Comparison of ENCODE assay signal across 20 cellular contexts in the genomic region with DNA sequence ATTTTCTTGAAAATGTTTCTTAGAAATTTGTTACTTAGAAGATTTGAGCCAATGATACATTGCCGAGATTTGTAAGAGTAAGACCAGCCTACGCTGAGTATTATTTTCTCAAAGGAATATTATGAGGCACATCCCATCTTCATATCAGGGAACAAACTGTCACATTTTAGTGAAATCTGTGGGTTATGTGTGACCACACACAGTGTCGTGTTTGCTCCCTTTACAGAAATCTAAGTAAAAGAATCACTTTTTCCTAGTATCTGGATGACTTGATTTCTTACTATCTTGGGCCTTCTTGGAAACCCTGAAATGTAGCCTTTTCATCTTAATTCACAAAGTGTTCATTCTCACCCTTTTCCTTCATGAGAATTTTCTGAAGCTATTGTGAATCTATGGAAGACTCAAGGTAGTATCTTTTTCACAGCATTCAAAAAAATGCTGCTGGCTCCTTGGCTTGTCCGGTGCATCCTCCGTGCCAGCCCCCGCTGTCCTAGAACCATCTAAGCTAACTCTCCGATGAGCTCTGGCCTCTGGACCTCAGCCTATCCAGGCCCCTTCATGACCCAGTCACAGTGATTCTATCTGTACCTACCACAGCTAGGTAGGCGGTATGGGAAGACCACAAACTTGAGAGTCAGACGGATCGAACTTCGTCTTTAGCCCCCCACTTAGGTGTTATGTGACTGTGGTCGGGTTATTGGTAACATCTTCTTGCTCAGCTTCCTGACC.
DNase-seq lines count a peak whose midpoint lies in the region; ATAC-seq lines count a peak whose summit lies in the region.
"Had no signal": no experiment of that assay in that cellular context is flagged by ENCODE, and none has a peak within 500 bp of the region (broad histone marks: within the 10 kb centered on the region; RNA-seq: fewer than 3 reads in every experiment).

No MANE protein-coding gene starts in this region.

- CTCF ChIA-PET in CD4-positive, alpha-beta memory T cell (lab: Charles Lee; ENCODE audit: partially characterized antibody), result no interaction called here

- peak overlapping the region in 5 of 7 donors; percentile 10 to 73 (median 25) for H3K27ac Mint-ChIP-seq in CD4-positive, alpha-beta memory T cell
- peak overlapping the region; percentile 90 for H3K27ac Mint-ChIP-seq in activated T-helper 1 cell treated with anti-CD3 and anti-CD28 coated beads, Interleukin-12 subunit alpha, Interleukin-12 subunit beta, Interleukin-2, Interleukin-4 antibody, amounts not matched to agents 30 ng/mL and 10 ng/mL and 1 ng/mL, durations not matched to agents 14 hours and 24 hours and 36 hours
- H3K27ac Mint-ChIP-seq: endodermal cell had no signal

- H3K4me1 ChIP-seq in CD4-positive, alpha-beta memory T cell (ENCODE audit: insufficient read depth, low read length), result peaks cover 31% of the 10 kb centered on the region
- H3K4me1 ChIP-seq: colonic mucosa had no signal

- intact Hi-C loops in CD4-positive, alpha-beta memory T cell (cut with micrococcal nuclease), result no loop called here
- intact Hi-C loops in activated T-helper 1 cell treated with anti-CD3 and anti-CD28 coated beads, Interleukin-12 subunit alpha, Interleukin-12 subunit beta, Interleukin-2, Interleukin-4 antibody, amounts not matched to agents 30 ng/mL and 10 ng/mL and 1 ng/mL, durations not matched to agents 14 hours and 24 hours and 36 hours (cut with micrococcal nuclease), result loop anchor here (1.0 to 10.0 kb wide), 14 partner anchors 14 to 1509 kb away; no protein-coding TSS in a partner anchor

- H3K9me3 ChIP-seq in CD4-positive, alpha-beta memory T cell (ENCODE audit: control insufficient read depth in 1 of 2, low read length in 2 of 2), result no peaks in the 10 kb centered on the region
- H3K9me3 ChIP-seq: colonic mucosa, upper lobe of right lung had no signal

- peaks cover 0 to 2% of the 10 kb centered on the region in 2 donors for H3K27me3 Mint-ChIP-seq in CD4-positive, alpha-beta memory T cell
- H3K27me3 Mint-ChIP-seq in activated T-helper 1 cell treated with anti-CD3 and anti-CD28 coated beads, Interleukin-12 subunit alpha, Interleukin-12 subunit beta, Interleukin-2, Interleukin-4 antibody, amounts not matched to agents 30 ng/mL and 10 ng/mL and 1 ng/mL, durations not matched to agents 14 hours and 24 hours and 36 hours (ENCODE audit: insufficient read depth), result peaks cover 5% of the 10 kb centered on the region

- H3K4me1 Mint-ChIP-seq in CD4-positive, alpha-beta memory T cell, result peaks cover 8 to 29% (median 27%) of the 10 kb centered on the region in 4 donors
- H3K4me1 Mint-ChIP-seq in activated T-helper 1 cell treated with anti-CD3 and anti-CD28 coated beads, Interleukin-12 subunit alpha, Interleukin-12 subunit beta, Interleukin-2, Interleukin-4 antibody, amounts not matched to agents 30 ng/mL and 10 ng/mL and 1 ng/mL, durations not matched to agents 14 hours and 24 hours and 36 hours (ENCODE audit: low read depth), result peaks cover 76% of the 10 kb centered on the region

- no peaks in the 10 kb centered on the region for H3K27me3 ChIP-seq in CD4-positive, alpha-beta memory T cell (ENCODE audit: insufficient read depth, low read length)
- H3K27me3 ChIP-seq: colonic mucosa, upper lobe of right lung had no signal

- no peaks in the 10 kb centered on the region for H3K9me3 Mint-ChIP-seq in CD4-positive, alpha-beta memory T cell
- peaks cover 5% of the 10 kb centered on the region for H3K9me3 Mint-ChIP-seq in activated T-helper 1 cell treated with anti-CD3 and anti-CD28 coated beads, Interleukin-12 subunit alpha, Interleukin-12 subunit beta, Interleukin-2, Interleukin-4 antibody, amounts not matched to agents 30 ng/mL and 10 ng/mL and 1 ng/mL, durations not matched to agents 14 hours and 24 hours and 36 hours
- H3K9me3 Mint-ChIP-seq: endodermal cell had no signal

- no peaks in the 10 kb centered on the region for H3K36me3 ChIP-seq in CD4-positive, alpha-beta memory T cell (ENCODE audit: insufficient read depth, low read length)
- H3K36me3 ChIP-seq: colonic mucosa, upper lobe of right lung had no signal

- peak; percentile 67 for DNase-seq in activated CD4-positive, alpha-beta T cell treated with anti-CD3 and anti-CD28 coated beads for 48 hours
- DNase-seq in activated CD4-positive, alpha-beta T cell treated with anti-CD3 and anti-CD28 coated beads, Interleukin-2, amount 50 U/mL, for 1 hour, result no peak
- DNase-seq in CD4-positive, alpha-beta memory T cell, result no peak
- no peak for DNase-seq in activated T-helper 1 cell treated with anti-CD3 and anti-CD28 coated beads, Interleukin-12 subunit alpha, Interleukin-12 subunit beta, Interleukin-2, Interleukin-4 antibody, amounts not matched to agents 30 ng/mL and 10 ng/mL and 1 ng/mL, durations not matched to agents 14 hours and 24 hours and 36 hours (ENCODE audit: low spot score)
- peak; percentile 42 to 43 for DNase-seq in stimulated activated CD4-positive, alpha-beta T cell treated with anti-CD3 and anti-CD28 coated beads, Interleukin-2, amount 100 ng/mL, for 48 hours
- no peak for DNase-seq in A172 (ENCODE audit: low spot score)
- DNase-seq: Calu3, colonic mucosa, EL, endodermal cell, kidney, NCI-H1092 treated with DMSO at 0.1 percent for 48 hours, NCI-H2029 treated with DMSO at 0.1 percent for 48 hours, OCI-M1, retina, upper lobe of right lung had no signal

- H3K4me3 ChIP-seq in CD4-positive, alpha-beta memory T cell (ENCODE audit: low read length in 2 of 2), result no peak overlapping the region
- H3K4me3 ChIP-seq: colonic mucosa, upper lobe of right lung had no signal

- H3K4me3 Mint-ChIP-seq in CD4-positive, alpha-beta memory T cell, result peak overlapping the region in 7 of 8 donors; percentile 7 to 66 (median 32)
- peak overlapping the region; percentile 41 for H3K4me3 Mint-ChIP-seq in activated T-helper 1 cell treated with anti-CD3 and anti-CD28 coated beads, Interleukin-12 subunit alpha, Interleukin-12 subunit beta, Interleukin-2, Interleukin-4 antibody, amounts not matched to agents 30 ng/mL and 10 ng/mL and 1 ng/mL, durations not matched to agents 14 hours and 24 hours and 36 hours
- H3K4me3 Mint-ChIP-seq: endodermal cell had no signal

- POLR2A ChIA-PET in CD4-positive, alpha-beta memory T cell (lab: Charles Lee; ENCODE audit: partially characterized antibody), result no interaction called here

- ATAC-seq in HG03354 (IDR thresholded peaks at IDR 0.05; ENCODE audit: poor library complexity, severe bottlenecking, unreplicated experiment) (no peak), GM18520 (IDR thresholded peaks at IDR 0.05; ENCODE audit: unreplicated experiment) (no peak)
- ATAC-seq: HepG2, Right ventricle myocardium inferior, upper lobe of right lung had no signal

- H3K27ac ChIP-seq in CD4-positive, alpha-beta memory T cell (ENCODE audit: low read depth, low read length), result no peak overlapping the region
- H3K27ac ChIP-seq: colonic mucosa, upper lobe of right lung had no signal

- no peaks in the 10 kb centered on the region for H3K36me3 Mint-ChIP-seq in CD4-positive, alpha-beta memory T cell
- peaks cover 6% of the 10 kb centered on the region for H3K36me3 Mint-ChIP-seq in activated T-helper 1 cell treated with anti-CD3 and anti-CD28 coated beads, Interleukin-12 subunit alpha, Interleukin-12 subunit beta, Interleukin-2, Interleukin-4 antibody, amounts not matched to agents 30 ng/mL and 10 ng/mL and 1 ng/mL, durations not matched to agents 14 hours and 24 hours and 36 hours (ENCODE audit: low read depth)

Comparison
In these comparisons a context has a peak if more than half of its experiments do, and no peak if none do; other contexts are left out.
1. DNase-seq: peak in activated CD4-positive, alpha-beta T cell treated with anti-CD3 and anti-CD28 coated beads for 48 hours (single experiment) and stimulated activated CD4-positive, alpha-beta T cell treated with anti-CD3 and anti-CD28 coated beads, Interleukin-2, amount 100 ng/mL, for 48 hours (2 of 2); none in activated CD4-positive, alpha-beta T cell treated with anti-CD3 and anti-CD28 coated beads, Interleukin-2, amount 50 U/mL, for 1 hour (single experiment), CD4-positive, alpha-beta memory T cell (0 of 5), activated T-helper 1 cell treated with anti-CD3 and anti-CD28 coated beads, Interleukin-12 subunit alpha, Interleukin-12 subunit beta, Interleukin-2, Interleukin-4 antibody, amounts not matched to agents 30 ng/mL and 10 ng/mL and 1 ng/mL, durations not matched to agents 14 hours and 24 hours and 36 hours (single experiment) and A172 (single experiment).